8 cellular contexts compared by ENCODE assay signal in the genomic region with DNA sequence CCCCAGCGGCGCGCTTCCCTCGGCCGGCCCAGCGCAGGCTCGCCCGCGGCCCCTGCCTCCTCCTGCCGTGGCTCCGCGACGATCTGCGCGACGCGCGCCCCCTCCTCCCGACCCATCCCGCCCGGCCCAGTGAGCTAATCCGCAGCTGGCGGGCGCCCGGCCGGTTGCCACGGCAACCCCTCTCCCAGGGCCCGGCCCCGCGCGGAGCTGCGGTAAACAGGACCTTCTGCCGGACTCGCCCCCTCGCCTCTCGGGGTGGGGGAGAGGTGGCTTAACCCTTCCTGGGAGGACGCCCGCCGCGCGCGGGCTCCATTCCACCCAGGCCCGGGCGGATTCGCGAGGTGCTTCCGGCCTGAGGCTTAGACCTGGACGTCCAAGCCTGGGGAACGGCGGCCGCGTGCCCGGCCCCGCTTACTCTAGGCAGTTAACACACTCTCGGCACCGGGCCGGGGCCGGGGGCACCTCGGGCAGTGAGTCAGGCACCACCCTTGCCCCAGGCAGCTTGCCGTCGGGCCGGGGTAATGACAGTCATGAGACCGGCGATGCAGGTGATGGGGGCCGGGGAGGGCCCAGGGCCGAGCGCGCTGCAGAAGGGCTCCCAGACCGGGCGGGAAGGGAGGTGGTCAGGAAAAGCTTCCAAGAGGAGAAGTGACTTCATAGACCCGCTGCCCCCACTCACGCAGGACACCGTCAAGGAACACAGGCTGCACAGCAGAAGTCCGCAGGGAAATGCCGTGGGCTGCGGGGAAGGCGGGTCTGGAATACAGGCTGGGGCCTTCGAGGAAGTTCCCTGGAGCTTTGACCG.
DNase-seq lines count a peak whose midpoint lies in the region; TF ChIP-seq lines count a peak whose summit lies in the region.

A gene with protein sequence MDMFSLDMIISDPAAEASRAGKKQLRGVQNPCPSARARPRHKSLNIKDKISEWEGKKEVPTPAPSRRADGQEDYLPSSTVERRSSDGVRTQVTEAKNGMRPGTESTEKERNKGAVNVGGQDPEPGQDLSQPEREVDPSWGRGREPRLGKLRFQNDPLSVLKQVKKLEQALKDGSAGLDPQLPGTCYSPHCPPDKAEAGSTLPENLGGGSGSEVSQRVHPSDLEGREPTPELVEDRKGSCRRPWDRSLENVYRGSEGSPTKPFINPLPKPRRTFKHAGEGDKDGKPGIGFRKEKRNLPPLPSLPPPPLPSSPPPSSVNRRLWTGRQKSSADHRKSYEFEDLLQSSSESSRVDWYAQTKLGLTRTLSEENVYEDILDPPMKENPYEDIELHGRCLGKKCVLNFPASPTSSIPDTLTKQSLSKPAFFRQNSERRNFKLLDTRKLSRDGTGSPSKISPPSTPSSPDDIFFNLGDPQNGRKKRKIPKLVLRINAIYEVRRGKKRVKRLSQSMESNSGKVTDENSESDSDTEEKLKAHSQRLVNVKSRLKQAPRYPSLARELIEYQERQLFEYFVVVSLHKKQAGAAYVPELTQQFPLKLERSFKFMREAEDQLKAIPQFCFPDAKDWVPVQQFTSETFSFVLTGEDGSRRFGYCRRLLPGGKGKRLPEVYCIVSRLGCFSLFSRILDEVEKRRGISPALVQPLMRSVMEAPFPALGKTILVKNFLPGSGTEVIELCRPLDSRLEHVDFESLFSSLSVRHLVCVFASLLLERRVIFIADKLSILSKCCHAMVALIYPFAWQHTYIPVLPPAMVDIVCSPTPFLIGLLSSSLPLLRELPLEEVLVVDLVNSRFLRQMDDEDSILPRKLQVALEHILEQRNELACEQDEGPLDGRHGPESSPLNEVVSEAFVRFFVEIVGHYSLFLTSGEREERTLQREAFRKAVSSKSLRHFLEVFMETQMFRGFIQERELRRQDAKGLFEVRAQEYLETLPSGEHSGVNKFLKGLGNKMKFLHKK (minus strand): TSS at position 87 of the 805 bp plus-strand sequence. CDS start 38,416 bp downstream, outside the sequence.

- no peaks in the 10 kb centered on the region for H3K9me3 ChIP-seq in iPS-15b (ENCODE audit: control insufficient read depth, insufficient read depth, low read length)

- no peak within 1 kb of the TSS for H3K9ac ChIP-seq in iPS-15b (ENCODE audit: low read depth, low read length)
- peak within 1 kb of the TSS; percentile 52 for H3K9ac ChIP-seq in rectal smooth muscle tissue (ENCODE audit: low read length)

- peak within 1 kb of the TSS; percentile 68 for H3K4me3 ChIP-seq in brain microvascular endothelial cell (ENCODE audit: low read depth, low read length)
- peak within 1 kb of the TSS; percentile 63 for H3K4me3 ChIP-seq in iPS-15b (ENCODE audit: low read depth, low read length)
- H3K4me3 ChIP-seq in rectal smooth muscle tissue (ENCODE audit: low read length): peak within 1 kb of the TSS; percentile 75

- no peak for TF ChIP-seq CTCF in brain microvascular endothelial cell (IDR thresholded peaks at IDR 0.05; ENCODE audit: low read depth, low read length, missing control alignments)

- in situ Hi-C loops in brain microvascular endothelial cell (cut with HindIII; ENCODE audit: low pct_ligation_motif_present, low sequenced_read_pairs): no loop called here

- H3K27ac ChIP-seq in brain microvascular endothelial cell: peak within 1 kb of the TSS; percentile 67
- peak within 1 kb of the TSS; percentile 86 for H3K27ac ChIP-seq in rectal smooth muscle tissue (ENCODE audit: low read depth, low read length)

- H3K36me3 ChIP-seq in brain microvascular endothelial cell (replicated peaks): no peaks in the 10 kb centered on the region
- H3K36me3 ChIP-seq in iPS-15b (ENCODE audit: control insufficient read depth, insufficient read depth, low read length): no peaks in the 10 kb centered on the region
- no peaks in the 10 kb centered on the region for H3K36me3 ChIP-seq in rectal smooth muscle tissue (ENCODE audit: control insufficient read depth, insufficient read depth, low read length)

- H3K27me3 ChIP-seq in brain microvascular endothelial cell (replicated peaks): no peaks in the 10 kb centered on the region
- H3K27me3 ChIP-seq in iPS-15b (ENCODE audit: control insufficient read depth, insufficient read depth, low read length): peaks cover 20% of the 10 kb centered on the region
- H3K27me3 ChIP-seq in rectal smooth muscle tissue (ENCODE audit: control insufficient read depth, insufficient read depth, low read length): peaks cover 8% of the 10 kb centered on the region

- peaks cover 6% of the 10 kb centered on the region for H3K4me1 ChIP-seq in iPS-15b (ENCODE audit: control insufficient read depth, insufficient read depth, low read length)
- peaks cover 12% of the 10 kb centered on the region for H3K4me1 ChIP-seq in rectal smooth muscle tissue (ENCODE audit: control insufficient read depth, insufficient read depth, low read length)

- DNase-seq in NCI-H187 (lab: John Stamatoyannopoulos, UW) (peak; percentile 26 to 46), NCI-H187 treated with DMSO at 0.1 percent for 48 hours (lab: John Stamatoyannopoulos, UW) (no peak), NCI-H524 (lab: John Stamatoyannopoulos, UW) (peak; percentile 67 to 91), brain microvascular endothelial cell (no peak), NOMO-1 treated with DMSO at 0.1 percent for 48 hours (lab: John Stamatoyannopoulos, UW; ENCODE audit: unreplicated experiment) (no peak), DMS114 treated with DMSO at 0.1 percent for 48 hours (lab: John Stamatoyannopoulos, UW; ENCODE audit: unreplicated experiment) (no peak)

Comparison
In these comparisons a context has a peak if more than half of its experiments do, and no peak if none do; other contexts are left out.
1. DNase-seq: peak in NCI-H187 (2 of 2) and NCI-H524 (2 of 2); none in NCI-H187 treated with DMSO at 0.1 percent for 48 hours (single experiment), brain microvascular endothelial cell (single experiment), NOMO-1 treated with DMSO at 0.1 percent for 48 hours (single experiment) and DMS114 treated with DMSO at 0.1 percent for 48 hours (single experiment).
2. Peak in every context shown above with its lines, with median percentiles within 50 percentile points of each other: H3K4me3 ChIP-seq.